ENCODE assay signal across 1 cellular context in genomic region chr6:169169941-169170582, GRCh38.
TF ChIP-seq lines count a peak whose summit lies in the region.

No MANE protein-coding gene starts in this region.

TF ChIP-seq in HepG2, 621 proteins besides CTCF, POLR2A, EP300 and RAD21:
- no peak for TF ChIP-seq MAFK (conservative IDR thresholded peaks at IDR 0.05 in 1 of 2, IDR thresholded peaks at IDR 0.05 in 1 of 2; ENCODE audit: low read length in 2 of 2)
- no peak for TF ChIP-seq ZSCAN12 (CRISPR knock-in tag; IDR thresholded peaks at IDR 0.05)
- TF ChIP-seq NONO (IDR thresholded peaks at IDR 0.05), result 0 out of 2 replicates have a peak, but pooled peaks have one; percentile 29
- TF ChIP-seq NONO (CRISPR knock-in tag; conservative IDR thresholded peaks at IDR 0.05), result no peak
- no peak for TF ChIP-seq MXD1 (CRISPR knock-in tag; IDR thresholded peaks at IDR 0.05)
